ENCODE assay signal across 8 cellular contexts in genomic region chr9:29211681-29212589, GRCh38. TPM values are rescaled to one million over a fixed set of nuclear protein-coding genes. Genes with fewer than 3 reads are reported as not detected.
DNase-seq lines count a peak whose midpoint lies in the region; ATAC-seq and TF ChIP-seq lines count a peak whose summit lies in the region.

No MANE protein-coding gene starts in this region.

- peak overlapping the region in 5 of 6 donors; percentile 19 to 68 (median 51) for H3K27ac Mint-ChIP-seq in immature natural killer cell

- ATAC-seq in GM18909 (IDR thresholded peaks at IDR 0.05; ENCODE audit: poor library complexity, unreplicated experiment) (peak; percentile 92), HG03097 (IDR thresholded peaks at IDR 0.05; ENCODE audit: low FRiP score, unreplicated experiment) (peak; percentile 92)

- no peak overlapping the region for H3K27ac ChIP-seq in skin epidermis

- H3K4me1 Mint-ChIP-seq in immature natural killer cell: peaks cover 20 to 27% of the 10 kb centered on the region in 2 donors

- no peaks in the 10 kb centered on the region for H3K36me3 Mint-ChIP-seq in immature natural killer cell

- peaks cover 0 to 21% (median 14%) of the 10 kb centered on the region in 6 donors for H3K9me3 Mint-ChIP-seq in immature natural killer cell

- DNase-seq in AG20443 (ENCODE audit: low spot score) (peak; percentile 78), NCI-H69 (lab: John Stamatoyannopoulos, UW) (peak; percentile 95), astrocyte of the spinal cord (ENCODE audit: low read depth, low spot score) (peak; percentile 7), immature natural killer cell (peak; percentile 44 to 72 (median 68)), HT-29 (ENCODE audit: low spot score) (no peak)

- peaks cover 0 to 12% (median 11%) of the 10 kb centered on the region in 3 donors for H3K27me3 Mint-ChIP-seq in immature natural killer cell (ENCODE audit: low read depth in 3 of 3)

- H3K4me3 ChIP-seq in astrocyte of the spinal cord (ENCODE audit: low read depth, low read length) (peak overlapping the region; percentile 46), skin epidermis (peak overlapping the region in 5 of 7 experiments; percentile 2 to 28 (median 15))

- in situ Hi-C loops in astrocyte of the spinal cord (cut with HindIII; ENCODE audit: low sequenced_read_pairs): no loop called here

- peak; percentile 73 for TF ChIP-seq CTCF in astrocyte of the spinal cord (IDR thresholded peaks at IDR 0.05; ENCODE audit: low read depth, low read length)

- peak overlapping the region; percentile 88 to 97 (median 93) for H3K4me3 Mint-ChIP-seq in immature natural killer cell

RNA-seq across cellular contexts. Expression of gene LINGO2, which starts 1.5 kb away (rescaled TPM):
- polyA plus RNA-seq in immature natural killer cell: 1 to 10 TPM; 1.8 to 8.9 (median 8.6) TPM
- not detected in 2 replicates for total RNA-seq in HT-29 (2014; rRNA removed; shearing (Covaris generic))
